8 cellular contexts compared by ENCODE assay signal in genomic region chr12:110281549-110282342, GRCh38.
DNase-seq lines count a peak whose midpoint lies in the region; ATAC-seq lines count a peak whose summit lies in the region.

No MANE protein-coding gene starts in this region.

- no peaks in the 10 kb centered on the region for H3K9me3 Mint-ChIP-seq in memory B cell

- H3K27ac ChIP-seq in duodenal mucosa (ENCODE audit: low read depth, low read length): peak overlapping the region; percentile 93

- ATAC-seq in HG02610 (IDR thresholded peaks at IDR 0.05; ENCODE audit: unreplicated experiment): peak; percentile 39
- peak; percentile 13 for ATAC-seq in memory B cell (ENCODE audit: low read depth)

- no peaks in the 10 kb centered on the region for H3K9me3 ChIP-seq in duodenal mucosa (ENCODE audit: control insufficient read depth in 1 of 2, low read length in 2 of 2)

- peak overlapping the region; percentile 91 for H3K27ac Mint-ChIP-seq in memory B cell

- peaks cover 29% of the 10 kb centered on the region for H3K4me1 Mint-ChIP-seq in memory B cell

- H3K27me3 ChIP-seq in duodenal mucosa (ENCODE audit: control insufficient read depth in 1 of 2, insufficient read depth in 2 of 2, low read length in 2 of 2): no peaks in the 10 kb centered on the region

- peaks cover 3% of the 10 kb centered on the region for H3K36me3 Mint-ChIP-seq in memory B cell

- DNase-seq in NCI-H2196 (lab: John Stamatoyannopoulos, UW; ENCODE audit: unreplicated experiment): peak; percentile 58
- no peak for DNase-seq in NCI-H2196 treated with DMSO at 0.1 percent for 48 hours (lab: John Stamatoyannopoulos, UW; ENCODE audit: unreplicated experiment)
- peak; percentile 72 for DNase-seq in NCI-H146 (lab: John Stamatoyannopoulos, UW)
- DNase-seq in activated CD4-positive, alpha-beta T cell treated with anti-CD3 and anti-CD28 coated beads, Interleukin-2, amount 50 U/mL, for 48 hours: peak; percentile 48 to 59
- peak; percentile 23 to 55 for DNase-seq in memory B cell (ENCODE audit: low spot score in 2 of 2)
- DNase-seq in stimulated activated CD8-positive, alpha-beta memory T cell treated with anti-CD3 and anti-CD28 coated beads, Interleukin-15, amount 100 ng/mL, for 1 hour (ENCODE audit: low read depth): peak; percentile 7

- peaks cover 31 to 38% of the 10 kb centered on the region in 2 donors for H3K4me1 ChIP-seq in duodenal mucosa (ENCODE audit: control insufficient read depth in 1 of 2, insufficient read depth in 2 of 2, low read length in 2 of 2)

- peak overlapping the region; percentile 93 for H3K4me3 Mint-ChIP-seq in memory B cell

- no peaks in the 10 kb centered on the region for H3K27me3 Mint-ChIP-seq in memory B cell

- H3K4me3 ChIP-seq in duodenal mucosa (ENCODE audit: low read depth in 1 of 2, low read length in 2 of 2): peak overlapping the region; percentile 86 to 87

- H3K36me3 ChIP-seq in duodenal mucosa (ENCODE audit: control insufficient read depth in 1 of 2, insufficient read depth in 2 of 2, low read length in 2 of 2): no peaks in the 10 kb centered on the region

- peak overlapping the region; percentile 94 to 96 for H3K9ac ChIP-seq in duodenal mucosa (ENCODE audit: low read depth in 1 of 2, low read length in 2 of 2)
